Comparison of ENCODE assay signal across 9 cellular contexts in genomic region chr3:2099028-2099671, GRCh38. TPM values are rescaled to one million over a fixed set of nuclear protein-coding genes. Genes with fewer than 3 reads are reported as not detected.
DNase-seq lines count a peak whose midpoint lies in the region; ATAC-seq and TF ChIP-seq lines count a peak whose summit lies in the region.
"Had no signal": no experiment of that assay in that cellular context is flagged by ENCODE, and none has a peak within 500 bp of the region (broad histone marks: within the 10 kb centered on the region; RNA-seq: fewer than 3 reads in every experiment).

No MANE protein-coding gene starts in this region.

- H3K36me3 ChIP-seq in RWPE2 (ENCODE audit: low read depth) (no peaks in the 10 kb centered on the region), skeletal muscle tissue (ENCODE audit: control insufficient read depth in 3 of 3, insufficient read depth in 3 of 3, low read length in 3 of 3) (no peaks in the 10 kb centered on the region)

- no peak overlapping the region for H3K27ac ChIP-seq in RWPE2 (ENCODE audit: poor library complexity, severe bottlenecking)
- H3K27ac ChIP-seq in skeletal muscle tissue (ENCODE audit: low read depth, low read length), result no peak overlapping the region

- H3K4me3 ChIP-seq in RWPE2 (ENCODE audit: severe bottlenecking) (no peak overlapping the region), skeletal muscle tissue (ENCODE audit: low read length in 3 of 3) (peak overlapping the region in 2 of 3 donors; percentile 29 to 45)

- peaks cover 44% of the 10 kb centered on the region for H3K27me3 ChIP-seq in RWPE2 (ENCODE audit: insufficient read depth, poor library complexity, severe bottlenecking)
- peaks cover 19 to 29% (median 19%) of the 10 kb centered on the region in 3 donors for H3K27me3 ChIP-seq in skeletal muscle tissue (ENCODE audit: control insufficient read depth in 3 of 3, insufficient read depth in 3 of 3, low read length in 3 of 3)

- H3K27ac Mint-ChIP-seq in activated T-helper 17 cell treated with anti-CD3 and anti-CD28 coated beads, Interleukin-2, amount 50 U/mL, for 72 hours, result no peak overlapping the region

- H3K4me1 Mint-ChIP-seq in activated T-helper 17 cell treated with anti-CD3 and anti-CD28 coated beads, Interleukin-2, amount 50 U/mL, for 72 hours, result no peaks in the 10 kb centered on the region

- TF ChIP-seq CTCF in RWPE2 (IDR thresholded peaks at IDR 0.05; ENCODE audit: poor library complexity, severe bottlenecking), result no peak

- H3K4me1 ChIP-seq in RWPE2 (ENCODE audit: insufficient read depth, poor library complexity, severe bottlenecking) (no peaks in the 10 kb centered on the region), skeletal muscle tissue (ENCODE audit: control insufficient read depth in 3 of 3, insufficient read depth in 3 of 3, low read length in 3 of 3) (peaks cover 3 to 4% (median 4%) of the 10 kb centered on the region in 3 donors)

- H3K9me3 ChIP-seq in RWPE2 (ENCODE audit: severe bottlenecking) (no peaks in the 10 kb centered on the region), skeletal muscle tissue (ENCODE audit: control insufficient read depth in 3 of 3, low read length in 3 of 3) (no peaks in the 10 kb centered on the region)

- H3K9me3 Mint-ChIP-seq in activated T-helper 17 cell treated with anti-CD3 and anti-CD28 coated beads, Interleukin-2, amount 50 U/mL, for 72 hours, result no peaks in the 10 kb centered on the region

- ATAC-seq in RWPE2 (ENCODE audit: low read depth), result peak; percentile 29; the same call in 1 of the 3 replicates
- no peak for ATAC-seq in activated T-helper 17 cell treated with anti-CD3 and anti-CD28 coated beads, Interleukin-2, amount 50 U/mL, for 72 hours (replicated peaks)
- no peak for ATAC-seq in HG03460 (IDR thresholded peaks at IDR 0.05; ENCODE audit: unreplicated experiment)

- no peak overlapping the region for H3K4me3 Mint-ChIP-seq in activated T-helper 17 cell treated with anti-CD3 and anti-CD28 coated beads, Interleukin-2, amount 50 U/mL, for 72 hours

- no peaks in the 10 kb centered on the region for H3K36me3 Mint-ChIP-seq in activated T-helper 17 cell treated with anti-CD3 and anti-CD28 coated beads, Interleukin-2, amount 50 U/mL, for 72 hours (ENCODE audit: low read depth)

- peak overlapping the region in 1 of 3 donors; percentile 16 for H3K9ac ChIP-seq in skeletal muscle tissue (ENCODE audit: low read depth in 1 of 3, low read length in 3 of 3)

- peak; percentile 26 to 81 (median 79) for DNase-seq in NCI-H1417 (lab: John Stamatoyannopoulos, UW)
- DNase-seq in NCI-H1417 treated with DMSO at 0.1 percent for 48 hours (lab: John Stamatoyannopoulos, UW), result no peak
- no peak for DNase-seq in RWPE2 (ENCODE audit: low spot score)
- DNase-seq in iPS-NIHi7 (ENCODE audit: extremely low spot score), result peak; percentile 16
- no peak for DNase-seq in hepatic stellate cell (ENCODE audit: low spot score)

- peaks cover 36% of the 10 kb centered on the region for H3K27me3 Mint-ChIP-seq in activated T-helper 17 cell treated with anti-CD3 and anti-CD28 coated beads, Interleukin-2, amount 50 U/mL, for 72 hours

RNA-seq across cellular contexts. Expression of gene CNTN4, which starts 0.5 kb away (rescaled TPM):
- total RNA-seq in skeletal muscle tissue, result 11.0 TPM
- total RNA-seq in activated T-helper 17 cell treated with anti-CD3 and anti-CD28 coated beads, Interleukin-2, amount 50 U/mL, for 72 hours, result not detected
- total RNA-seq: LHCN-M2 had no signal

Comparison
In these comparisons a context has a peak if more than half of its experiments do, and no peak if none do; other contexts are left out.
1. DNase-seq: peak in NCI-H1417 (3 of 3) and iPS-NIHi7 (single experiment); none in NCI-H1417 treated with DMSO at 0.1 percent for 48 hours (single experiment), RWPE2 (single experiment) and hepatic stellate cell (single experiment).
2. RNA of gene CNTN4, which starts 0.5 kb away (total RNA-seq): 11.0 TPM in skeletal muscle tissue (single experiment); not detected in activated T-helper 17 cell treated with anti-CD3 and anti-CD28 coated beads, Interleukin-2, amount 50 U/mL, for 72 hours; every median in the first group is over 10 times any median in the second.